1 cellular context compared by ENCODE assay signal in genomic region chrX:25015486-25016360, GRCh38.
TF ChIP-seq lines count a peak whose summit lies in the region.

TSS of gene ARX (minus strand) at chrX:25015965. CDS start at chrX:25015737, 228 bp downstream.

TF ChIP-seq in K562, 482 proteins besides CTCF, POLR2A, EP300 and RAD21 (continued from another document and continues in another):
- TF ChIP-seq NR0B1 (IDR thresholded peaks at IDR 0.05; ENCODE audit: partially characterized antibody) (no peak), CREB1 (IDR thresholded peaks at IDR 0.05) (no peak), CREB1 (CRISPR knock-in tag; IDR thresholded peaks at IDR 0.05) (no peak), ZNF347 (CRISPR knock-in tag; IDR thresholded peaks at IDR 0.05; ENCODE audit: low read depth) (no peak), THAP12 (CRISPR knock-in tag; IDR thresholded peaks at IDR 0.05) (no peak), CREM (IDR thresholded peaks at IDR 0.05; ENCODE audit: low read depth) (0 out of 2 replicates have a peak, but pooled peaks have one; percentile 16), RBM25 (IDR thresholded peaks at IDR 0.05; ENCODE audit: low read depth, low read length, severe bottlenecking) (peak; percentile 18), EGR1 (conservative IDR thresholded peaks at IDR 0.05) (peak; percentile 30), ARID3A (IDR thresholded peaks at IDR 0.05; ENCODE audit: borderline replicate concordance, low read depth, low read length) (no peak), NFXL1 (CRISPR knock-in tag; IDR thresholded peaks at IDR 0.05) (no peak), USF1 (CRISPR knock-in tag; IDR thresholded peaks at IDR 0.05) (peak; percentile 78), ZNF384 (IDR thresholded peaks at IDR 0.05; ENCODE audit: low read depth, low read length) (no peak), E2F4 (CRISPR knock-in tag; IDR thresholded peaks at IDR 0.05; ENCODE audit: low read depth) (no peak), BHLHE40 (IDR thresholded peaks at IDR 0.05; ENCODE audit: low read length) (peak; percentile 33; the same call in 1 of the 2 replicates), FOXP4 (CRISPR knock-in tag; IDR thresholded peaks at IDR 0.05; ENCODE audit: borderline replicate concordance) (no peak), HOXB6 (CRISPR knock-in tag; IDR thresholded peaks at IDR 0.05; ENCODE audit: borderline replicate concordance) (no peak), ZBTB43 (CRISPR knock-in tag; IDR thresholded peaks at IDR 0.05) (no peak), VEZF1 (CRISPR knock-in tag; IDR thresholded peaks at IDR 0.05) (0 out of 2 replicates have a peak, but pooled peaks have one; percentile 13), ATF2 (CRISPR knock-in tag; IDR thresholded peaks at IDR 0.05) (no peak), CREBBP (IDR thresholded peaks at IDR 0.05; ENCODE audit: low read depth, low read length) (no peak), ZSCAN29 (IDR thresholded peaks at IDR 0.05) (no peak), STAT6 (CRISPR knock-in tag; IDR thresholded peaks at IDR 0.05) (no peak), GTF2F1 (IDR thresholded peaks at IDR 0.05; ENCODE audit: low read depth, low read length) (no peak), MNT (conservative IDR thresholded peaks at IDR 0.05) (peak; percentile 42 to 65; a peak in 1 of 4 replicates), L3MBTL2 (IDR thresholded peaks at IDR 0.05) (peak; percentile 90), ZNF3 (CRISPR knock-in tag; IDR thresholded peaks at IDR 0.05) (no peak), KDM1A (IDR thresholded peaks at IDR 0.05) (no peak), SRSF3 (IDR thresholded peaks at IDR 0.05; ENCODE audit: insufficient read depth, low read length) (no peak), DIDO1 (tag; IDR thresholded peaks at IDR 0.05; ENCODE audit: low read depth) (no peak), MAX (CRISPR knock-in tag; IDR thresholded peaks at IDR 0.05) (peak; percentile 50; the same call in 1 of the 2 replicates), MAZ (CRISPR knock-in tag; conservative IDR thresholded peaks at IDR 0.05 in 1 of 2, IDR thresholded peaks at IDR 0.05 in 1 of 2) (no peak)
